ENCODE assay signal across 18 cellular contexts in genomic region chr2:105112345-105112744, GRCh38.
"Had no signal": no experiment of that assay in that cellular context is flagged by ENCODE, and none has a peak within 500 bp of the region (broad histone marks: within the 10 kb centered on the region; RNA-seq: fewer than 3 reads in every experiment).

No MANE protein-coding gene starts in this region.

- H3K9ac ChIP-seq: parathyroid adenoma had no signal

- H3K9me3 Mint-ChIP-seq: memory B cell, mesothelial cell of epicardium, natural killer cell had no signal

- H3K79me2 ChIP-seq: parathyroid adenoma had no signal

- H2AFZ ChIP-seq: parathyroid adenoma had no signal

- H3K27me3 ChIP-seq: gastrocnemius medialis, left lung, sigmoid colon had no signal

- H3K9me3 ChIP-seq: gastrocnemius medialis, left lung, lower lobe of right lung, psoas muscle, sigmoid colon had no signal

- H3K36me3 Mint-ChIP-seq: mesothelial cell of epicardium, natural killer cell had no signal

- H3K27me3 Mint-ChIP-seq: memory B cell had no signal

- FAIRE-seq: endometrium had no signal

- DNase-seq: effector memory CD4-positive, alpha-beta T cell; gastrocnemius medialis; islet precursor cell; lower lobe of right lung; natural killer cell; psoas muscle; retina; sigmoid colon; stimulated activated CD4-positive, alpha-beta T cell treated with anti-CD3 and anti-CD28 coated beads, Interleukin-2, amount 100 ng/mL, for 48 hours; stimulated activated naive CD4-positive, alpha-beta T cell treated with Interleukin-2 at 50 U/mL for 16 hours; trophoblast cell had no signal

- H3K4me3 ChIP-seq: gastrocnemius medialis, left lung, lower lobe of right lung, psoas muscle, sigmoid colon, skin epidermis had no signal

- H3K27ac ChIP-seq: gastrocnemius medialis, left lung, lower lobe of right lung, parathyroid adenoma, psoas muscle, sigmoid colon, skin epidermis had no signal

- H3K4me3 Mint-ChIP-seq: memory B cell, mesothelial cell of epicardium, natural killer cell had no signal

- H3K27ac Mint-ChIP-seq: memory B cell, mesothelial cell of epicardium had no signal

- H3K4me1 ChIP-seq: gastrocnemius medialis, left lung, lower lobe of right lung, parathyroid adenoma, psoas muscle, sigmoid colon had no signal

- H3K36me3 ChIP-seq: gastrocnemius medialis, left lung, lower lobe of right lung, sigmoid colon had no signal

- H3K4me1 Mint-ChIP-seq: memory B cell, mesothelial cell of epicardium had no signal

- ATAC-seq: esophagus mucosa, gastrocnemius medialis, left lung, lower lobe of right lung, natural killer cell, psoas muscle had no signal
